ENCODE assay signal across 26 cellular contexts in the genomic region with DNA sequence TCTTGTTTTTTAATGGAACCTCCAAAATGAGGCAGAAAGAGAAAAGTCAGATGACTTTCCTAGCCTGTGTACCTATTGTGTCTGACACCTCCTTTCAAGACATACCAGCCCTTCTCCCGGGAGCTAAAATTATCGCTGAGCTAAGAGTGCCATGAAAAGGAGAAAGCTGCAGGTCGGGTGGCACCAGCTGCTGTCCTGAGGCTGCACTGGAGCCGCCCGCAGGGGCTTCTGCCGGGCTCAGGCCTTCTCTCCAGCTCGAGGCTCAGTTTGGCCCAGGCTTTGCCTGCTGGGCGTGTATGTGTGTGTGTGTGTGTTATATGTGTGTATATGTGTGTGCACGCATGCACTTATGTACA. TPM values are rescaled to one million over a fixed set of nuclear protein-coding genes. Genes with fewer than 3 reads are reported as not detected.
DNase-seq lines count a peak whose midpoint lies in the region; ATAC-seq and TF ChIP-seq lines count a peak whose summit lies in the region.
"Had no signal": no experiment of that assay in that cellular context is flagged by ENCODE, and none has a peak within 500 bp of the region (broad histone marks: within the 10 kb centered on the region; RNA-seq: fewer than 3 reads in every experiment).

No MANE protein-coding gene starts in this region.

- peaks cover 94% of the 10 kb centered on the region for H3K36me3 ChIP-seq in suprapubic skin

- H3K36me3 Mint-ChIP-seq in activated naive CD8-positive, alpha-beta T cell treated with anti-CD3 and anti-CD28 coated beads for 36 hours, result no peaks in the 10 kb centered on the region
- H3K36me3 Mint-ChIP-seq in neural crest cell (ENCODE audit: low read depth), result no peaks in the 10 kb centered on the region

- WGBS in suprapubic skin, result 89% methylated on average over 9 of the region's 9 CpGs

- no peak for DNase-seq in stimulated activated naive CD8-positive, alpha-beta T cell treated with anti-CD3 and anti-CD28 coated beads, Interleukin-15, amount 100 ng/mL, for 72 hours
- DNase-seq in stimulated activated naive CD8-positive, alpha-beta T cell treated with anti-CD3 and anti-CD28 coated beads, Interleukin-15, Interleukin-2, amounts not matched to agents 100 U/mL and 50 U/mL, for 24 hours, result no peak
- DNase-seq in activated naive CD8-positive, alpha-beta T cell treated with anti-CD3 and anti-CD28 coated beads for 36 hours, result no peak
- DNase-seq in neural crest cell (ENCODE audit: low read depth, low spot score) (no peak), suprapubic skin (ENCODE audit: low spot score in 2 of 2) (no peak), left lobe of liver (ENCODE audit: low spot score) (no peak)
- no peak for DNase-seq in central memory CD4-positive, alpha-beta T cell
- DNase-seq: activated effector memory CD4-positive, alpha-beta T cell treated with anti-CD3 and anti-CD28 coated beads, Interleukin-2, amount 50 U/mL, for 16 hours; EL; left ventricle myocardium superior; NCI-H1105; NCI-H2081; NCI-H226; NCI-H774; posterior cingulate gyrus; RPMI8226; sigmoid colon; WERI-Rb-1 had no signal

- no peaks in the 10 kb centered on the region for H3K27me3 Mint-ChIP-seq in stimulated activated naive CD8-positive, alpha-beta T cell treated with anti-CD3 and anti-CD28 coated beads, Interleukin-15, amount 100 ng/mL, for 72 hours
- H3K27me3 Mint-ChIP-seq in activated naive CD8-positive, alpha-beta T cell treated with anti-CD3 and anti-CD28 coated beads for 36 hours, result no peaks in the 10 kb centered on the region
- H3K27me3 Mint-ChIP-seq in neural crest cell (ENCODE audit: low read depth), result no peaks in the 10 kb centered on the region
- H3K27me3 Mint-ChIP-seq: dendritic cell treated with granulocyte-macrophage colony-stimulating factor and Interleukin-4, amounts not matched to agents 40 ng/mL and 50 ng/mL, for 4 days; IgD-negative memory B cell had no signal

- no peak overlapping the region for H3K27ac ChIP-seq in suprapubic skin
- H3K27ac ChIP-seq: C4-2B, cardiac muscle cell, sigmoid colon, WERI-Rb-1 had no signal

- no peak for ATAC-seq in stimulated activated naive CD8-positive, alpha-beta T cell treated with anti-CD3 and anti-CD28 coated beads, Interleukin-15, amount 100 ng/mL, for 72 hours
- ATAC-seq in stimulated activated naive CD8-positive, alpha-beta T cell treated with anti-CD3 and anti-CD28 coated beads, Interleukin-15, Interleukin-2, amounts not matched to agents 100 U/mL and 50 U/mL, for 24 hours, result no peak
- ATAC-seq in left lobe of liver, result no peak
- ATAC-seq: left ventricle myocardium superior, SK-N-SH treated with all-trans-retinoic acid at 6 μM for 48 hours had no signal

- H3K9me3 ChIP-seq in suprapubic skin, result no peaks in the 10 kb centered on the region
- H3K9me3 ChIP-seq: sigmoid colon had no signal

- TF ChIP-seq CTCF in neural crest cell (conservative IDR thresholded peaks at IDR 0.05), result no peak
- TF ChIP-seq CTCF in suprapubic skin (IDR thresholded peaks at IDR 0.05), result no peak

- no peak overlapping the region for H3K4me3 ChIP-seq in suprapubic skin
- H3K4me3 ChIP-seq: cardiac muscle cell, sigmoid colon had no signal

- peaks cover 11% of the 10 kb centered on the region for H3K4me1 Mint-ChIP-seq in stimulated activated naive CD8-positive, alpha-beta T cell treated with anti-CD3 and anti-CD28 coated beads, Interleukin-15, amount 100 ng/mL, for 72 hours
- peaks cover 4% of the 10 kb centered on the region for H3K4me1 Mint-ChIP-seq in activated naive CD8-positive, alpha-beta T cell treated with anti-CD3 and anti-CD28 coated beads for 36 hours
- H3K4me1 Mint-ChIP-seq in neural crest cell, result no peaks in the 10 kb centered on the region
- H3K4me1 Mint-ChIP-seq: IgD-negative memory B cell had no signal

- no peaks in the 10 kb centered on the region for H3K27me3 ChIP-seq in suprapubic skin
- H3K27me3 ChIP-seq: cardiac muscle cell, sigmoid colon had no signal

- TF ChIP-seq EP300 in suprapubic skin (IDR thresholded peaks at IDR 0.05), result no peak

- peak overlapping the region; percentile 65 to 69 for H3K27ac Mint-ChIP-seq in stimulated activated naive CD8-positive, alpha-beta T cell treated with anti-CD3 and anti-CD28 coated beads, Interleukin-15, amount 100 ng/mL, for 72 hours
- H3K27ac Mint-ChIP-seq in activated naive CD8-positive, alpha-beta T cell treated with anti-CD3 and anti-CD28 coated beads for 36 hours, result peak overlapping the region; percentile 1
- H3K27ac Mint-ChIP-seq in neural crest cell (ENCODE audit: unreplicated experiment), result peak overlapping the region; percentile 71
- H3K27ac Mint-ChIP-seq: dendritic cell treated with granulocyte-macrophage colony-stimulating factor and Interleukin-4, amounts not matched to agents 40 ng/mL and 50 ng/mL, for 4 days; T-helper 2 cell treated with Interferon-gamma antibody and Interleukin-4, amounts not matched to agents 5 μg/mL and 100 μg/mL, for 36 hours had no signal

- no peaks in the 10 kb centered on the region for H3K9me3 Mint-ChIP-seq in stimulated activated naive CD8-positive, alpha-beta T cell treated with anti-CD3 and anti-CD28 coated beads, Interleukin-15, amount 100 ng/mL, for 72 hours
- H3K9me3 Mint-ChIP-seq in activated naive CD8-positive, alpha-beta T cell treated with anti-CD3 and anti-CD28 coated beads for 36 hours, result no peaks in the 10 kb centered on the region
- H3K9me3 Mint-ChIP-seq in neural crest cell, result no peaks in the 10 kb centered on the region
- H3K9me3 Mint-ChIP-seq: dendritic cell treated with granulocyte-macrophage colony-stimulating factor and Interleukin-4, amounts not matched to agents 40 ng/mL and 50 ng/mL, for 4 days; IgD-negative memory B cell; T-helper 2 cell treated with Interferon-gamma antibody and Interleukin-4, amounts not matched to agents 5 μg/mL and 100 μg/mL, for 36 hours had no signal

- no peaks in the 10 kb centered on the region for H3K4me1 ChIP-seq in suprapubic skin
- H3K4me1 ChIP-seq: sigmoid colon had no signal

- no peak for TF ChIP-seq POLR2A in suprapubic skin (IDR thresholded peaks at IDR 0.05)

- H3K4me3 Mint-ChIP-seq in stimulated activated naive CD8-positive, alpha-beta T cell treated with anti-CD3 and anti-CD28 coated beads, Interleukin-15, amount 100 ng/mL, for 72 hours, result no peak overlapping the region
- no peak overlapping the region for H3K4me3 Mint-ChIP-seq in activated naive CD8-positive, alpha-beta T cell treated with anti-CD3 and anti-CD28 coated beads for 36 hours
- no peak overlapping the region for H3K4me3 Mint-ChIP-seq in neural crest cell
- H3K4me3 Mint-ChIP-seq: dendritic cell treated with granulocyte-macrophage colony-stimulating factor and Interleukin-4, amounts not matched to agents 40 ng/mL and 50 ng/mL, for 4 days; IgD-negative memory B cell; T-helper 2 cell treated with Interferon-gamma antibody and Interleukin-4, amounts not matched to agents 5 μg/mL and 100 μg/mL, for 36 hours had no signal

RNA-seq across cellular contexts. Expression of gene KLC2, which starts 16.7 kb away (rescaled TPM):
- total RNA-seq in activated naive CD8-positive, alpha-beta T cell treated with anti-CD3 and anti-CD28 coated beads for 36 hours, result 10 to 100 TPM; 39.4 to 40.2 TPM
- 64.5 and 70.8 TPM in 2 replicates for total RNA-seq in neural crest cell
- 10 to 100 TPM; 18.1 to 22.8 (median 20.4) TPM for total RNA-seq in suprapubic skin
- total RNA-seq in left lobe of liver, result 5.6 TPM

RNA-seq across cellular contexts. Expression of gene RAB1B, which starts 27.7 kb away (rescaled TPM):
- total RNA-seq in activated naive CD8-positive, alpha-beta T cell treated with anti-CD3 and anti-CD28 coated beads for 36 hours, result 100 to 1,000 TPM in 1 of 2 experiments, 10 to 100 TPM in 1; 97.6 to 102 TPM
- total RNA-seq in neural crest cell (114 and 116 TPM in 2 replicates), suprapubic skin (100 to 1,000 TPM in 3 of 4 donors, 10 to 100 TPM in 1; 79.0 to 124 (median 115) TPM), left lobe of liver (58.0 TPM)

RNA-seq across cellular contexts. Expression of gene CNIH2, which starts 37.2 kb away (rescaled TPM):
- total RNA-seq in activated naive CD8-positive, alpha-beta T cell treated with anti-CD3 and anti-CD28 coated beads for 36 hours, result 1 to 10 TPM; 1.9 to 2.2 TPM
- total RNA-seq in neural crest cell (44.6 and 46.0 TPM in 2 replicates), suprapubic skin (1 to 10 TPM in 3 of 4 donors, not detected in 1; 1.1 to 2.5 (median 1.9) TPM), left lobe of liver (0.13 TPM)
- total RNA-seq: left ventricle myocardium superior, subcutaneous adipose tissue had no signal

RNA-seq across cellular contexts. Expression of gene YIF1A, which starts 48.2 kb away (rescaled TPM):
- 10 to 100 TPM; 64.1 to 72.4 TPM for total RNA-seq in activated naive CD8-positive, alpha-beta T cell treated with anti-CD3 and anti-CD28 coated beads for 36 hours
- total RNA-seq in neural crest cell (59.4 and 60.9 TPM in 2 replicates), suprapubic skin (10 to 100 TPM; 21.6 to 61.3 (median 56.1) TPM), left lobe of liver (120 TPM)

RNA-seq across cellular contexts. Expression of gene TMEM151A, which starts 50.9 kb away (rescaled TPM):
- not detected for total RNA-seq in activated naive CD8-positive, alpha-beta T cell treated with anti-CD3 and anti-CD28 coated beads for 36 hours
- total RNA-seq in neural crest cell (0.57 and 1.0 TPM in 2 replicates), suprapubic skin (not detected), left lobe of liver (0.10 TPM)
- total RNA-seq: M059J, subcutaneous adipose tissue had no signal

Comparison
In these comparisons a context has a peak if more than half of its experiments do, and no peak if none do; other contexts are left out.
1. H3K27ac Mint-ChIP-seq: peak in every context shown above with its lines; median percentile 71 in neural crest cell; 67 in stimulated activated naive CD8-positive, alpha-beta T cell treated with anti-CD3 and anti-CD28 coated beads, Interleukin-15, amount 100 ng/mL, for 72 hours; 1 in activated naive CD8-positive, alpha-beta T cell treated with anti-CD3 and anti-CD28 coated beads for 36 hours.
2. RNA of gene CNIH2, which starts 37.2 kb away (total RNA-seq): 44.6 to 46.0 TPM in neural crest cell; 1.9 to 2.2 TPM in activated naive CD8-positive, alpha-beta T cell treated with anti-CD3 and anti-CD28 coated beads for 36 hours, 1.1 to 2.5 TPM in suprapubic skin and 0.13 TPM in left lobe of liver (single experiment); every median in the first group is over 10 times any median in the second.